Comparison of ENCODE assay signal across 9 cellular contexts in genomic region chr12:57088442-57089258, GRCh38. TPM values are rescaled to one million over a fixed set of nuclear protein-coding genes. Genes with fewer than 3 reads are reported as not detected.
DNase-seq lines count a peak whose midpoint lies in the region; ATAC-seq, FAIRE-seq and TF ChIP-seq lines count a peak whose summit lies in the region.
"Had no signal": no experiment of that assay in that cellular context is flagged by ENCODE, and none has a peak within 500 bp of the region (broad histone marks: within the 10 kb centered on the region; RNA-seq: fewer than 3 reads in every experiment).

A gene with protein sequence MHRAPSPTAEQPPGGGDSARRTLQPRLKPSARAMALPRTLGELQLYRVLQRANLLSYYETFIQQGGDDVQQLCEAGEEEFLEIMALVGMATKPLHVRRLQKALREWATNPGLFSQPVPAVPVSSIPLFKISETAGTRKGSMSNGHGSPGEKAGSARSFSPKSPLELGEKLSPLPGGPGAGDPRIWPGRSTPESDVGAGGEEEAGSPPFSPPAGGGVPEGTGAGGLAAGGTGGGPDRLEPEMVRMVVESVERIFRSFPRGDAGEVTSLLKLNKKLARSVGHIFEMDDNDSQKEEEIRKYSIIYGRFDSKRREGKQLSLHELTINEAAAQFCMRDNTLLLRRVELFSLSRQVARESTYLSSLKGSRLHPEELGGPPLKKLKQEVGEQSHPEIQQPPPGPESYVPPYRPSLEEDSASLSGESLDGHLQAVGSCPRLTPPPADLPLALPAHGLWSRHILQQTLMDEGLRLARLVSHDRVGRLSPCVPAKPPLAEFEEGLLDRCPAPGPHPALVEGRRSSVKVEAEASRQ (plus strand): TSS chr12:57089114. CDS start chr12:57089272, 158 bp downstream.

- intact Hi-C loops in colonic mucosa (cut with DNase I) = no loop called here

- H3K9me3 ChIP-seq in BE2C = no peaks in the 10 kb centered on the region
- H3K9me3 ChIP-seq in colonic mucosa = no peaks in the 10 kb centered on the region

- peak; percentile 98 for DNase-seq in BE2C
- DNase-seq in GM19239 (ENCODE audit: insufficient read length, low spot score) = peak; percentile 86
- peak; percentile 77 for DNase-seq in NCI-H524 treated with DMSO at 0.1 percent for 48 hours (lab: John Stamatoyannopoulos, UW)
- DNase-seq in activated CD4-positive, alpha-beta T cell treated with anti-CD3 and anti-CD28 coated beads for 48 hours = peak; percentile 90
- DNase-seq in colonic mucosa = peak; percentile 93
- DNase-seq in left kidney (ENCODE audit: low read depth, low spot score) = peak; percentile 98
- peak; percentile 83 to 87 for DNase-seq in stimulated activated CD4-positive, alpha-beta T cell treated with anti-CD3 and anti-CD28 coated beads, Interleukin-1b, Interleukin-23, amount 100 ng/mL, for 4 hours (ENCODE audit: low read depth in 2 of 2)

- TF ChIP-seq CTCF in BE2C (IDR thresholded peaks at IDR 0.05; ENCODE audit: low read depth, low read length) (no peak), colonic mucosa (IDR thresholded peaks at IDR 0.05) (no peak)

- peak within 1 kb of the TSS; percentile 90 for H3K4me3 ChIP-seq in BE2C (ENCODE audit: low read depth, low read length)
- peak within 1 kb of the TSS; percentile 78 for H3K4me3 ChIP-seq in colonic mucosa

- peaks cover 17% of the 10 kb centered on the region for H3K36me3 ChIP-seq in BE2C
- no peaks in the 10 kb centered on the region for H3K36me3 ChIP-seq in colonic mucosa

- peak within 1 kb of the TSS; percentile 96 for H3K27ac ChIP-seq in colonic mucosa

- H3K27me3 ChIP-seq in BE2C = no peaks in the 10 kb centered on the region
- no peaks in the 10 kb centered on the region for H3K27me3 ChIP-seq in colonic mucosa

- peaks cover 19% of the 10 kb centered on the region for H3K4me1 ChIP-seq in BE2C
- H3K4me1 ChIP-seq in colonic mucosa = peaks cover 4% of the 10 kb centered on the region

- FAIRE-seq in GM19239 (lab: Jason Lieb, UNC) = peak; percentile 47
- FAIRE-seq: colon had no signal

- ATAC-seq in HG03442 (IDR thresholded peaks at IDR 0.05; ENCODE audit: unreplicated experiment) = peak; percentile 40

- H3K9ac ChIP-seq in colonic mucosa (ENCODE audit: low read depth in 2 of 2, low read length in 2 of 2) = peak within 1 kb of the TSS; percentile 86 to 89

RNA-seq across cellular contexts. Expression of the gene that starts here (rescaled TPM):
- polyA plus RNA-seq in BE2C (2012; ENCODE audit: insufficient read depth, insufficient read length, low read depth) = 24.8 TPM
- total RNA-seq in colonic mucosa = 1 to 10 TPM; 4.8 to 7.0 TPM

Comparison
In these comparisons a context has a peak if more than half of its experiments do, and no peak if none do; other contexts are left out.
1. Peak in every context shown above with its lines: DNase-seq, ATAC-seq, H3K4me3 ChIP-seq and H3K27ac ChIP-seq.